In genomic region chr3:149783576-149783975, GRCh38 we compare ENCODE assay signal across 11 cellular contexts. TPM values are rescaled to one million over a fixed set of nuclear protein-coding genes. Genes with fewer than 3 reads are reported as not detected.
A peak's percentile ranks its signal among the peaks of the same experiment; 100 is the strongest.
DNase-seq lines count a peak whose midpoint lies in the region; ATAC-seq and TF ChIP-seq lines count a peak whose summit lies in the region.
"Had no signal": no experiment of that assay in that cellular context is flagged by ENCODE, and none has a peak within 500 bp of the region (broad histone marks: within the 10 kb centered on the region; RNA-seq: fewer than 3 reads in every experiment).

No MANE protein-coding gene starts in this region.

- no peaks in the 10 kb centered on the region for H3K9me2 ChIP-seq in PC-9 (ENCODE audit: insufficient read depth)

- CTCF ChIA-PET in PC-9 (lab: Charles Lee) = interaction anchor here (0.9 kb wide), 1 partner anchor 24 kb away, joined by 7 read pairs; no protein-coding TSS in a partner anchor
- CTCF ChIA-PET in activated CD8-positive, alpha-beta T cell treated with anti-CD3 and anti-CD28 coated beads for 36 hours (lab: Charles Lee) = interaction anchor here (0.9 to 3.3 kb wide), 2 partner anchors 12 to 25 kb away, joined by 5 to 19 read pairs; no protein-coding TSS in a partner anchor

- ATAC-seq in activated naive CD4-positive, alpha-beta T cell treated with anti-CD3 and anti-CD28 coated beads, Interleukin-2, amount 50 U/mL, for 72 hours = no peak
- no peak for ATAC-seq in HG03175 (IDR thresholded peaks at IDR 0.05; ENCODE audit: unreplicated experiment)
- ATAC-seq in activated CD8-positive, alpha-beta T cell treated with anti-CD3 and anti-CD28 coated beads for 36 hours = no peak

- H3K27me3 ChIP-seq in PC-9 (ENCODE audit: insufficient read depth, low read depth) = no peaks in the 10 kb centered on the region

- H3F3A ChIP-seq in PC-9 (ENCODE audit: insufficient read depth, low read depth) = peaks cover 15% of the 10 kb centered on the region

- H3K4me3 ChIP-seq in PC-9 = no peak overlapping the region
- no peak overlapping the region for H3K4me3 ChIP-seq in skeletal muscle cell (ENCODE audit: low read depth, low read length)
- H3K4me3 ChIP-seq: HAP-1, thoracic aorta had no signal

- no peaks in the 10 kb centered on the region for H3K36me3 ChIP-seq in PC-9 (ENCODE audit: low read depth)
- H3K36me3 ChIP-seq: HAP-1, thoracic aorta had no signal

- no peak overlapping the region for H2AFZ ChIP-seq in PC-9

- POLR2A ChIA-PET in PC-9 (lab: Charles Lee; ENCODE audit: unreplicated experiment) = no interaction called here
- POLR2A ChIA-PET in activated CD8-positive, alpha-beta T cell treated with anti-CD3 and anti-CD28 coated beads for 36 hours (lab: Charles Lee) = no interaction called here

- H4K20me1 ChIP-seq in PC-9 (ENCODE audit: insufficient read depth) = no peaks in the 10 kb centered on the region

- intact Hi-C loops in PC-9 (cut with micrococcal nuclease; ENCODE audit: unreplicated experiment) = no loop called here
- intact Hi-C loops in activated CD8-positive, alpha-beta T cell treated with anti-CD3 and anti-CD28 coated beads for 36 hours (cut with micrococcal nuclease) = no loop called here

- no peak overlapping the region for H3K27ac Mint-ChIP-seq in activated naive CD4-positive, alpha-beta T cell treated with anti-CD3 and anti-CD28 coated beads, Interleukin-2, amount 50 U/mL, for 72 hours
- no peak overlapping the region for H3K27ac Mint-ChIP-seq in activated CD8-positive, alpha-beta T cell treated with anti-CD3 and anti-CD28 coated beads for 36 hours

- H3K27me3 Mint-ChIP-seq in activated CD8-positive, alpha-beta T cell treated with anti-CD3 and anti-CD28 coated beads for 36 hours = peaks cover 7% of the 10 kb centered on the region

- no peak for TF ChIP-seq CTCF in PC-9 (conservative IDR thresholded peaks at IDR 0.05)
- no peak for TF ChIP-seq CTCF in activated CD8-positive, alpha-beta T cell treated with anti-CD3 and anti-CD28 coated beads for 36 hours (IDR thresholded peaks at IDR 0.05)

- peak overlapping the region; percentile 40 for H3K4me2 ChIP-seq in PC-9

- no peaks in the 10 kb centered on the region for H3K79me2 ChIP-seq in PC-9 (ENCODE audit: low read depth)

- H3K36me3 Mint-ChIP-seq in activated naive CD4-positive, alpha-beta T cell treated with anti-CD3 and anti-CD28 coated beads, Interleukin-2, amount 50 U/mL, for 72 hours = peaks cover 0 to 5% of the 10 kb centered on the region in 2 donors
- H3K36me3 Mint-ChIP-seq in activated CD8-positive, alpha-beta T cell treated with anti-CD3 and anti-CD28 coated beads for 36 hours (ENCODE audit: low read depth) = no peaks in the 10 kb centered on the region

- no peaks in the 10 kb centered on the region for H3K9me3 ChIP-seq in PC-9 (ENCODE audit: insufficient read depth, low read depth)
- H3K9me3 ChIP-seq: HAP-1, thoracic aorta had no signal

- no peaks in the 10 kb centered on the region for H3K9me3 Mint-ChIP-seq in activated naive CD4-positive, alpha-beta T cell treated with anti-CD3 and anti-CD28 coated beads, Interleukin-2, amount 50 U/mL, for 72 hours
- H3K9me3 Mint-ChIP-seq in activated CD8-positive, alpha-beta T cell treated with anti-CD3 and anti-CD28 coated beads for 36 hours = no peaks in the 10 kb centered on the region

- H3K27ac ChIP-seq in PC-9 = peak overlapping the region; percentile 30; the same call in 1 of the 2 replicates

- DNase-seq in GF-D8 (lab: John Stamatoyannopoulos, UW) = peak; percentile 30
- DNase-seq in PC-9 = peak in 1 of 2 experiments; percentile 79
- DNase-seq in fibroblast of gingiva (ENCODE audit: low read depth) = peak; percentile 54
- peak; percentile 48 for DNase-seq in skeletal muscle cell (ENCODE audit: low read depth)
- no peak for DNase-seq in activated naive CD4-positive, alpha-beta T cell treated with anti-CD3 and anti-CD28 coated beads, Interleukin-2, amount 50 U/mL, for 72 hours (ENCODE audit: low spot score in 2 of 2)
- DNase-seq in amygdala (lab: John Stamatoyannopoulos, UW) = no peak
- no peak for DNase-seq in activated CD8-positive, alpha-beta T cell treated with anti-CD3 and anti-CD28 coated beads for 36 hours
- DNase-seq: activated effector memory CD4-positive, alpha-beta T cell treated with anti-CD3 and anti-CD28 coated beads, Interleukin-2, amount 50 U/mL, for 16 hours had no signal

- peaks cover 16% of the 10 kb centered on the region for H3K4me1 ChIP-seq in PC-9 (replicated peaks; ENCODE audit: insufficient read depth)

- no peaks in the 10 kb centered on the region for H3K4me1 Mint-ChIP-seq in activated CD8-positive, alpha-beta T cell treated with anti-CD3 and anti-CD28 coated beads for 36 hours (ENCODE audit: low read depth)

- BruUV-seq in PC-9 (replicated peaks; lab: Mats Ljungman, UMichigan) = no TSS peak

- H3K4me3 Mint-ChIP-seq in activated CD8-positive, alpha-beta T cell treated with anti-CD3 and anti-CD28 coated beads for 36 hours = no peak overlapping the region

RNA-seq across cellular contexts. Expression of gene ANKUB1, which starts 8.8 kb away (rescaled TPM):
- total RNA-seq in PC-9 (2021) = not detected in 2 replicates
- not detected for total RNA-seq in activated naive CD4-positive, alpha-beta T cell treated with anti-CD3 and anti-CD28 coated beads, Interleukin-2, amount 50 U/mL, for 72 hours
- total RNA-seq in activated CD8-positive, alpha-beta T cell treated with anti-CD3 and anti-CD28 coated beads for 36 hours = not detected

RNA-seq across cellular contexts. Expression of gene RNF13, which starts 29.4 kb away (rescaled TPM):
- 40.1 and 65.0 TPM in 2 replicates for total RNA-seq in PC-9 (2021)
- 10 to 100 TPM; 24.2 to 27.7 TPM for total RNA-seq in activated naive CD4-positive, alpha-beta T cell treated with anti-CD3 and anti-CD28 coated beads, Interleukin-2, amount 50 U/mL, for 72 hours
- 10 to 100 TPM; 25.7 to 26.3 TPM for total RNA-seq in activated CD8-positive, alpha-beta T cell treated with anti-CD3 and anti-CD28 coated beads for 36 hours

RNA-seq across cellular contexts. Expression of gene COMMD2, which starts 31.3 kb away (rescaled TPM):
- 58.2 and 74.7 TPM in 2 replicates for total RNA-seq in PC-9 (2021)
- total RNA-seq in activated naive CD4-positive, alpha-beta T cell treated with anti-CD3 and anti-CD28 coated beads, Interleukin-2, amount 50 U/mL, for 72 hours = 10 to 100 TPM; 24.6 to 25.0 TPM
- 10 to 100 TPM; 31.0 to 31.8 TPM for total RNA-seq in activated CD8-positive, alpha-beta T cell treated with anti-CD3 and anti-CD28 coated beads for 36 hours

Comparison
In these comparisons a context has a peak if more than half of its experiments do, and no peak if none do; other contexts are left out.
1. DNase-seq: peak in GF-D8 (single experiment), fibroblast of gingiva (single experiment) and skeletal muscle cell (single experiment); none in activated naive CD4-positive, alpha-beta T cell treated with anti-CD3 and anti-CD28 coated beads, Interleukin-2, amount 50 U/mL, for 72 hours (0 of 2), amygdala (0 of 56) and activated CD8-positive, alpha-beta T cell treated with anti-CD3 and anti-CD28 coated beads for 36 hours (single experiment).